In genomic region chr1:150976879-150977694, GRCh38 we compare ENCODE assay signal across 1 cellular context.
TF ChIP-seq lines count a peak whose summit lies in the region.

No MANE protein-coding gene starts in this region.

TF ChIP-seq in HEK293, 187 proteins besides CTCF, POLR2A, EP300 and RAD21 (continued from another document):
- TF ChIP-seq ZBTB17 (tag by site-specific recombination; IDR thresholded peaks at IDR 0.05) (peak; percentile 86), ZNF112 (tag by site-specific recombination; IDR thresholded peaks at IDR 0.05) (no peak), ZNF341 (tag by site-specific recombination; IDR thresholded peaks at IDR 0.05; ENCODE audit: low read depth) (no peak), ZBTB8A (tag by site-specific recombination; IDR thresholded peaks at IDR 0.05) (0 out of 2 replicates have a peak, but pooled peaks have one; percentile 44), KLF9 (tag by site-specific recombination; IDR thresholded peaks at IDR 0.05; ENCODE audit: low read depth) (peak; percentile 88), ZNF19 (tag by site-specific recombination; IDR thresholded peaks at IDR 0.05; ENCODE audit: low read depth) (no peak), ZNF366 (tag by site-specific recombination; conservative IDR thresholded peaks at IDR 0.05) (peak; percentile 81), ZBTB21 (tag by site-specific recombination; IDR thresholded peaks at IDR 0.05) (no peak), ZNF701 (tag by site-specific recombination; IDR thresholded peaks at IDR 0.05) (no peak), ZNF2 (tag by site-specific recombination; IDR thresholded peaks at IDR 0.05) (0 out of 2 replicates have a peak, but pooled peaks have one; percentile 18), ZNF571 (tag by site-specific recombination; IDR thresholded peaks at IDR 0.05) (no peak), AEBP2 (tag by site-specific recombination; IDR thresholded peaks at IDR 0.05; ENCODE audit: borderline replicate concordance) (no peak), ZFHX2 (tag by site-specific recombination; conservative IDR thresholded peaks at IDR 0.05) (no peak; the same call in 1 of the 2 replicates), PRDM10 (tag by site-specific recombination; IDR thresholded peaks at IDR 0.05) (peak; percentile 69), KLF16 (tag by site-specific recombination; IDR thresholded peaks at IDR 0.05) (peak; percentile 58; the same call in 1 of the 2 replicates), FEZF1 (tag by site-specific recombination; IDR thresholded peaks at IDR 0.05) (no peak), ZNF214 (tag by site-specific recombination; IDR thresholded peaks at IDR 0.05; ENCODE audit: borderline replicate concordance) (no peak)
- TF ChIP-seq, protein P1, sequence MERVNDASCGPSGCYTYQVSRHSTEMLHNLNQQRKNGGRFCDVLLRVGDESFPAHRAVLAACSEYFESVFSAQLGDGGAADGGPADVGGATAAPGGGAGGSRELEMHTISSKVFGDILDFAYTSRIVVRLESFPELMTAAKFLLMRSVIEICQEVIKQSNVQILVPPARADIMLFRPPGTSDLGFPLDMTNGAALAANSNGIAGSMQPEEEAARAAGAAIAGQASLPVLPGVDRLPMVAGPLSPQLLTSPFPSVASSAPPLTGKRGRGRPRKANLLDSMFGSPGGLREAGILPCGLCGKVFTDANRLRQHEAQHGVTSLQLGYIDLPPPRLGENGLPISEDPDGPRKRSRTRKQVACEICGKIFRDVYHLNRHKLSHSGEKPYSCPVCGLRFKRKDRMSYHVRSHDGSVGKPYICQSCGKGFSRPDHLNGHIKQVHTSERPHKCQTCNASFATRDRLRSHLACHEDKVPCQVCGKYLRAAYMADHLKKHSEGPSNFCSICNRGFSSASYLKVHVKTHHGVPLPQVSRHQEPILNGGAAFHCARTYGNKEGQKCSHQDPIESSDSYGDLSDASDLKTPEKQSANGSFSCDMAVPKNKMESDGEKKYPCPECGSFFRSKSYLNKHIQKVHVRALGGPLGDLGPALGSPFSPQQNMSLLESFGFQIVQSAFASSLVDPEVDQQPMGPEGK (tag by site-specific recombination; IDR thresholded peaks at IDR 0.05), result peak; percentile 51; the same call in 1 of the 2 replicates
- TF ChIP-seq, protein P2, sequence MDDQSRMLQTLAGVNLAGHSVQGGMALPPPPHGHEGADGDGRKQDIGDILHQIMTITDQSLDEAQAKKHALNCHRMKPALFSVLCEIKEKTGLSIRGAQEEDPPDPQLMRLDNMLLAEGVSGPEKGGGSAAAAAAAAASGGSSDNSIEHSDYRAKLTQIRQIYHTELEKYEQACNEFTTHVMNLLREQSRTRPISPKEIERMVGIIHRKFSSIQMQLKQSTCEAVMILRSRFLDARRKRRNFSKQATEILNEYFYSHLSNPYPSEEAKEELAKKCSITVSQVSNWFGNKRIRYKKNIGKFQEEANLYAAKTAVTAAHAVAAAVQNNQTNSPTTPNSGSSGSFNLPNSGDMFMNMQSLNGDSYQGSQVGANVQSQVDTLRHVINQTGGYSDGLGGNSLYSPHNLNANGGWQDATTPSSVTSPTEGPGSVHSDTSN (CRISPR knock-in tag; IDR thresholded peaks at IDR 0.05), result no peak
- TF ChIP-seq, protein P3, sequence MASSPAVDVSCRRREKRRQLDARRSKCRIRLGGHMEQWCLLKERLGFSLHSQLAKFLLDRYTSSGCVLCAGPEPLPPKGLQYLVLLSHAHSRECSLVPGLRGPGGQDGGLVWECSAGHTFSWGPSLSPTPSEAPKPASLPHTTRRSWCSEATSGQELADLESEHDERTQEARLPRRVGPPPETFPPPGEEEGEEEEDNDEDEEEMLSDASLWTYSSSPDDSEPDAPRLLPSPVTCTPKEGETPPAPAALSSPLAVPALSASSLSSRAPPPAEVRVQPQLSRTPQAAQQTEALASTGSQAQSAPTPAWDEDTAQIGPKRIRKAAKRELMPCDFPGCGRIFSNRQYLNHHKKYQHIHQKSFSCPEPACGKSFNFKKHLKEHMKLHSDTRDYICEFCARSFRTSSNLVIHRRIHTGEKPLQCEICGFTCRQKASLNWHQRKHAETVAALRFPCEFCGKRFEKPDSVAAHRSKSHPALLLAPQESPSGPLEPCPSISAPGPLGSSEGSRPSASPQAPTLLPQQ (tag by site-specific recombination; IDR thresholded peaks at IDR 0.05), result peak; percentile 44; the same call in 1 of the 2 replicates
- TF ChIP-seq, protein P4, sequence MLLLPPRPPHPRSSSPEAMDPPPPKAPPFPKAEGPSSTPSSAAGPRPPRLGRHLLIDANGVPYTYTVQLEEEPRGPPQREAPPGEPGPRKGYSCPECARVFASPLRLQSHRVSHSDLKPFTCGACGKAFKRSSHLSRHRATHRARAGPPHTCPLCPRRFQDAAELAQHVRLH (tag by site-specific recombination; IDR thresholded peaks at IDR 0.05), result no peak; the same call in 1 of the 2 replicates
